ENCODE assay signal across 27 cellular contexts in genomic region chr13:58247080-58247479, GRCh38.
"Had no signal": no experiment of that assay in that cellular context is flagged by ENCODE, and none has a peak within 500 bp of the region (broad histone marks: within the 10 kb centered on the region; RNA-seq: fewer than 3 reads in every experiment).

No MANE protein-coding gene starts in this region.

- H3K27ac Mint-ChIP-seq: natural killer cell; nephron; neural progenitor cell; progenitor cell of endocrine pancreas; stimulated activated effector memory CD8-positive, alpha-beta T cell treated with anti-CD3 and anti-CD28 coated beads, Interleukin-12 subunit alpha, Interleukin-12 subunit beta, amount 100 ng/mL, for 72 hours; stimulated activated naive B cell treated with anti-CD40 and anti-IgM and Interleukin-4, amounts not matched to agents 10 μg/mL and 1 μg/mL and 100 μg/mL, for 72 hours; stimulated activated naive CD8-positive, alpha-beta T cell treated with anti-CD3 and anti-CD28 coated beads, Interleukin-15, Interleukin-2, amounts not matched to agents 100 ng/mL and 50 ng/mL, for 24 hours had no signal

- H3K9me3 ChIP-seq: ovary, psoas muscle, right lobe of liver, sigmoid colon, thoracic aorta, thyroid gland, vagina had no signal

- H3K4me1 Mint-ChIP-seq: natural killer cell; nephron; neural progenitor cell; stimulated activated effector memory CD8-positive, alpha-beta T cell treated with anti-CD3 and anti-CD28 coated beads, Interleukin-12 subunit alpha, Interleukin-12 subunit beta, amount 100 ng/mL, for 72 hours; stimulated activated naive B cell treated with anti-CD40 and anti-IgM and Interleukin-4, amounts not matched to agents 10 μg/mL and 1 μg/mL and 100 μg/mL, for 72 hours had no signal

- H3K36me3 Mint-ChIP-seq: stimulated activated effector memory CD8-positive, alpha-beta T cell treated with anti-CD3 and anti-CD28 coated beads, Interleukin-12 subunit alpha, Interleukin-12 subunit beta, amount 100 ng/mL, for 72 hours; stimulated activated naive B cell treated with anti-CD40 and anti-IgM and Interleukin-4, amounts not matched to agents 10 μg/mL and 1 μg/mL and 100 μg/mL, for 72 hours had no signal

- H3K4me3 Mint-ChIP-seq: natural killer cell; nephron; neural progenitor cell; stimulated activated effector memory CD8-positive, alpha-beta T cell treated with anti-CD3 and anti-CD28 coated beads, Interleukin-12 subunit alpha, Interleukin-12 subunit beta, amount 100 ng/mL, for 72 hours; stimulated activated naive B cell treated with anti-CD40 and anti-IgM and Interleukin-4, amounts not matched to agents 10 μg/mL and 1 μg/mL and 100 μg/mL, for 72 hours; stimulated activated naive CD8-positive, alpha-beta T cell treated with anti-CD3 and anti-CD28 coated beads, Interleukin-15, Interleukin-2, amounts not matched to agents 100 ng/mL and 50 ng/mL, for 24 hours had no signal

- H3K27me3 Mint-ChIP-seq: progenitor cell of endocrine pancreas; stimulated activated naive B cell treated with anti-CD40 and anti-IgM and Interleukin-4, amounts not matched to agents 10 μg/mL and 1 μg/mL and 100 μg/mL, for 72 hours; stimulated activated naive CD8-positive, alpha-beta T cell treated with anti-CD3 and anti-CD28 coated beads, Interleukin-15, Interleukin-2, amounts not matched to agents 100 ng/mL and 50 ng/mL, for 24 hours had no signal

- H3K36me3 ChIP-seq: neural progenitor cell, ovary, right lobe of liver, sigmoid colon, stomach, thoracic aorta, thyroid gland, tibial nerve, upper lobe of left lung, vagina had no signal

- H3K4me1 ChIP-seq: neural progenitor cell, parathyroid adenoma, psoas muscle, right lobe of liver, sigmoid colon, stomach, thyroid gland, tibial nerve, upper lobe of left lung, vagina had no signal

- ATAC-seq: natural killer cell; psoas muscle; right lobe of liver; stimulated activated effector memory CD8-positive, alpha-beta T cell treated with anti-CD3 and anti-CD28 coated beads, Interleukin-12 subunit alpha, Interleukin-12 subunit beta, amount 100 ng/mL, for 72 hours; stimulated activated naive B cell treated with anti-CD40 and anti-IgM and Interleukin-4, amounts not matched to agents 10 μg/mL and 1 μg/mL and 100 μg/mL, for 72 hours had no signal

- DNase-seq: natural killer cell; occipital lobe; ovary; posterior cingulate gyrus; psoas muscle; right lobe of liver; sigmoid colon; small intestine; stimulated activated CD4-positive, alpha-beta T cell treated with anti-CD3 and anti-CD28 coated beads, Interleukin-15, amount 100 ng/mL, for 24 hours; stimulated activated CD4-positive, alpha-beta T cell treated with anti-CD3 and anti-CD28 coated beads, Interleukin-2, amount 100 ng/mL, for 24 hours; stimulated activated CD4-positive, alpha-beta T cell treated with anti-CD3 and anti-CD28 coated beads, Interleukin-2, amount 100 ng/mL, for 48 hours; stimulated activated CD4-positive, alpha-beta T cell treated with anti-CD3 and anti-CD28 coated beads, Interleukin-4, amount 100 ng/mL, for 24 hours; stimulated activated naive B cell treated with anti-CD40 and anti-IgM and Interleukin-4, amounts not matched to agents 10 μg/mL and 1 μg/mL and 100 μg/mL, for 72 hours; stimulated activated naive CD4-positive, alpha-beta T cell treated with Interleukin-2 at 50 U/mL for 16 hours; stomach; thyroid gland; trophoblast cell; upper lobe of left lung had no signal

- H3K4me3 ChIP-seq: neural progenitor cell, ovary, psoas muscle, right lobe of liver, sigmoid colon, stomach, thoracic aorta, thyroid gland, tibial nerve, upper lobe of left lung, vagina had no signal

- H3K27ac ChIP-seq: neural progenitor cell, ovary, parathyroid adenoma, psoas muscle, right lobe of liver, sigmoid colon, stomach, thoracic aorta, thyroid gland, tibial nerve, upper lobe of left lung, vagina had no signal

- H3K27me3 ChIP-seq: neural progenitor cell, ovary, right lobe of liver, sigmoid colon, stomach, thyroid gland, tibial nerve, upper lobe of left lung, vagina had no signal
